ENCODE assay signal across 13 cellular contexts in the genomic region with DNA sequence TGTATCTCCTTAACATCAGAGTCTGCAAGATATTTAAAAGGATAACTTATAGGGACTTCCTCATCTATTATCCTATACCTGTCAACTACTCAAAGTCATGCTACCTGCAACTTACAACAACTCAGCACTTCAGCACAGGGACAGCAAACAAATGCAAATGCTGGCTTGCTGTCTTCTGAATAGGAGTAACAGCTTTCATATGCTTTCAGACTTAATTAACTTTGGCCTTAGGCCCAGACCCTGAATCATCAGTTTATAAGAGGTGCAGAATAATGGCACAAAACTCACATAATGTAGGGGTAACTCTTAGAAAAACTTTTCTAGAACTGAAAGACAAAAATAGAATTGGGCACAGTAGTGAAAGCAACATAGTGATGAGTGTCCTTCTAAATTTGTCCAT.
A peak's percentile ranks its signal among the peaks of the same experiment; 100 is the strongest.
DNase-seq lines count a peak whose midpoint lies in the region; ATAC-seq and TF ChIP-seq lines count a peak whose summit lies in the region.
"Had no signal": no experiment of that assay in that cellular context is flagged by ENCODE, and none has a peak within 500 bp of the region (broad histone marks: within the 10 kb centered on the region; RNA-seq: fewer than 3 reads in every experiment).

No MANE protein-coding gene starts in this region.

- H3K9me3 Mint-ChIP-seq in GM23338, result no peaks in the 10 kb centered on the region
- H3K9me3 Mint-ChIP-seq in activated T-helper 17 cell treated with anti-CD3 and anti-CD28 coated beads, Interleukin-2, amount 50 U/mL, for 72 hours, result peaks cover 37% of the 10 kb centered on the region

- ATAC-seq in GM23338 (peak; percentile 96), HG02642 (IDR thresholded peaks at IDR 0.05; ENCODE audit: poor library complexity, unreplicated experiment) (no peak), GM18909 (IDR thresholded peaks at IDR 0.05; ENCODE audit: poor library complexity, unreplicated experiment) (no peak)
- ATAC-seq in activated T-helper 17 cell treated with anti-CD3 and anti-CD28 coated beads, Interleukin-2, amount 50 U/mL, for 72 hours (replicated peaks), result no peak

- no peak overlapping the region for H2AFZ ChIP-seq in GM23338

- no peak overlapping the region for H3K4me3 Mint-ChIP-seq in GM23338
- H3K4me3 Mint-ChIP-seq in activated T-helper 17 cell treated with anti-CD3 and anti-CD28 coated beads, Interleukin-2, amount 50 U/mL, for 72 hours, result no peak overlapping the region
- H3K4me3 Mint-ChIP-seq: activated naive CD8-positive, alpha-beta T cell treated with anti-CD3 and anti-CD28 coated beads for 36 hours had no signal

- no peaks in the 10 kb centered on the region for H3K27me3 ChIP-seq in GM23338 (ENCODE audit: insufficient read depth)
- H3K27me3 ChIP-seq: thyroid gland had no signal

- no peak overlapping the region for H3K27ac ChIP-seq in GM23338 (ENCODE audit: low read depth)
- H3K27ac ChIP-seq: thyroid gland had no signal

- no peaks in the 10 kb centered on the region; the same call in 1 of the 2 replicates for H3K9me2 ChIP-seq in GM23338 (ENCODE audit: insufficient read depth)

- H3K79me2 ChIP-seq in GM23338 (replicated peaks; ENCODE audit: insufficient read depth), result no peaks in the 10 kb centered on the region

- H3K27me3 Mint-ChIP-seq in GM23338 (ENCODE audit: insufficient read depth, low read depth, poor library complexity), result no peaks in the 10 kb centered on the region
- H3K27me3 Mint-ChIP-seq in activated T-helper 17 cell treated with anti-CD3 and anti-CD28 coated beads, Interleukin-2, amount 50 U/mL, for 72 hours, result no peaks in the 10 kb centered on the region
- H3K27me3 Mint-ChIP-seq: activated naive CD8-positive, alpha-beta T cell treated with anti-CD3 and anti-CD28 coated beads for 36 hours had no signal

- DNase-seq in GM23338 (ENCODE audit: low spot score), result peak; percentile 68
- DNase-seq in NCI-H774 (lab: John Stamatoyannopoulos, UW), result peak; percentile 84
- DNase-seq in fibroblast of gingiva (ENCODE audit: low read depth), result peak; percentile 1
- DNase-seq in pons (ENCODE audit: low spot score), result peak; percentile 53
- DNase-seq in NCI-H524 treated with DMSO at 0.1 percent for 48 hours (lab: John Stamatoyannopoulos, UW), result no peak
- DNase-seq: activated naive CD8-positive, alpha-beta T cell treated with anti-CD3 and anti-CD28 coated beads for 36 hours; cortex of kidney; KG1; occipital lobe; thyroid gland had no signal

- no peaks in the 10 kb centered on the region for H3F3A ChIP-seq in GM23338 (replicated peaks; ENCODE audit: low read depth)

- no peak overlapping the region for H3K4me3 ChIP-seq in GM23338
- H3K4me3 ChIP-seq: thyroid gland had no signal

- H3K36me3 Mint-ChIP-seq in GM23338 (ENCODE audit: low read depth), result no peaks in the 10 kb centered on the region
- no peaks in the 10 kb centered on the region for H3K36me3 Mint-ChIP-seq in activated T-helper 17 cell treated with anti-CD3 and anti-CD28 coated beads, Interleukin-2, amount 50 U/mL, for 72 hours (ENCODE audit: low read depth)
- H3K36me3 Mint-ChIP-seq: activated naive CD8-positive, alpha-beta T cell treated with anti-CD3 and anti-CD28 coated beads for 36 hours had no signal

- no peaks in the 10 kb centered on the region for H4K20me1 ChIP-seq in GM23338 (replicated peaks; ENCODE audit: insufficient read depth)

- no peak overlapping the region for H3K27ac Mint-ChIP-seq in GM23338
- no peak overlapping the region for H3K27ac Mint-ChIP-seq in activated T-helper 17 cell treated with anti-CD3 and anti-CD28 coated beads, Interleukin-2, amount 50 U/mL, for 72 hours
- H3K27ac Mint-ChIP-seq: activated naive CD8-positive, alpha-beta T cell treated with anti-CD3 and anti-CD28 coated beads for 36 hours had no signal

- H3K4me2 ChIP-seq in GM23338, result peak overlapping the region; percentile 37

- H3K36me3 ChIP-seq in GM23338 (ENCODE audit: insufficient read depth), result no peaks in the 10 kb centered on the region
- H3K36me3 ChIP-seq: thyroid gland had no signal

- peaks cover 18% of the 10 kb centered on the region for H3K4me1 ChIP-seq in GM23338 (ENCODE audit: insufficient read depth)
- H3K4me1 ChIP-seq: thyroid gland had no signal

- TF ChIP-seq CTCF in GM23338 (conservative IDR thresholded peaks at IDR 0.05; ENCODE audit: low read depth in 2 of 2), result no peak

- peaks cover 38% of the 10 kb centered on the region for H3K4me1 Mint-ChIP-seq in GM23338
- no peaks in the 10 kb centered on the region for H3K4me1 Mint-ChIP-seq in activated T-helper 17 cell treated with anti-CD3 and anti-CD28 coated beads, Interleukin-2, amount 50 U/mL, for 72 hours
- H3K4me1 Mint-ChIP-seq: activated naive CD8-positive, alpha-beta T cell treated with anti-CD3 and anti-CD28 coated beads for 36 hours had no signal

TF ChIP-seq in GM23338, 12 proteins besides CTCF, POLR2A, EP300 and RAD21:
- TF ChIP-seq, protein P1, sequence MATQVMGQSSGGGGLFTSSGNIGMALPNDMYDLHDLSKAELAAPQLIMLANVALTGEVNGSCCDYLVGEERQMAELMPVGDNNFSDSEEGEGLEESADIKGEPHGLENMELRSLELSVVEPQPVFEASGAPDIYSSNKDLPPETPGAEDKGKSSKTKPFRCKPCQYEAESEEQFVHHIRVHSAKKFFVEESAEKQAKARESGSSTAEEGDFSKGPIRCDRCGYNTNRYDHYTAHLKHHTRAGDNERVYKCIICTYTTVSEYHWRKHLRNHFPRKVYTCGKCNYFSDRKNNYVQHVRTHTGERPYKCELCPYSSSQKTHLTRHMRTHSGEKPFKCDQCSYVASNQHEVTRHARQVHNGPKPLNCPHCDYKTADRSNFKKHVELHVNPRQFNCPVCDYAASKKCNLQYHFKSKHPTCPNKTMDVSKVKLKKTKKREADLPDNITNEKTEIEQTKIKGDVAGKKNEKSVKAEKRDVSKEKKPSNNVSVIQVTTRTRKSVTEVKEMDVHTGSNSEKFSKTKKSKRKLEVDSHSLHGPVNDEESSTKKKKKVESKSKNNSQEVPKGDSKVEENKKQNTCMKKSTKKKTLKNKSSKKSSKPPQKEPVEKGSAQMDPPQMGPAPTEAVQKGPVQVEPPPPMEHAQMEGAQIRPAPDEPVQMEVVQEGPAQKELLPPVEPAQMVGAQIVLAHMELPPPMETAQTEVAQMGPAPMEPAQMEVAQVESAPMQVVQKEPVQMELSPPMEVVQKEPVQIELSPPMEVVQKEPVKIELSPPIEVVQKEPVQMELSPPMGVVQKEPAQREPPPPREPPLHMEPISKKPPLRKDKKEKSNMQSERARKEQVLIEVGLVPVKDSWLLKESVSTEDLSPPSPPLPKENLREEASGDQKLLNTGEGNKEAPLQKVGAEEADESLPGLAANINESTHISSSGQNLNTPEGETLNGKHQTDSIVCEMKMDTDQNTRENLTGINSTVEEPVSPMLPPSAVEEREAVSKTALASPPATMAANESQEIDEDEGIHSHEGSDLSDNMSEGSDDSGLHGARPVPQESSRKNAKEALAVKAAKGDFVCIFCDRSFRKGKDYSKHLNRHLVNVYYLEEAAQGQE (IDR thresholded peaks at IDR 0.05; ENCODE audit: unreplicated experiment), result peak; percentile 69
- TF ChIP-seq EZH2phosphoT487 (IDR thresholded peaks at IDR 0.05; ENCODE audit: unreplicated experiment) (no peak), STAT1 (IDR thresholded peaks at IDR 0.05; ENCODE audit: unreplicated experiment) (no peak), NANOG (IDR thresholded peaks at IDR 0.05; ENCODE audit: borderline replicate concordance) (peak; percentile 57; the same call in 1 of the 2 replicates)
